Comparison of ENCODE assay signal across 19 cellular contexts in genomic region chr10:67808706-67809105, GRCh38. TPM values are rescaled to one million over a fixed set of nuclear protein-coding genes. Genes with fewer than 3 reads are reported as not detected.
DNase-seq lines count a peak whose midpoint lies in the region; ATAC-seq and TF ChIP-seq lines count a peak whose summit lies in the region.
"Had no signal": no experiment of that assay in that cellular context is flagged by ENCODE, and none has a peak within 500 bp of the region (broad histone marks: within the 10 kb centered on the region; RNA-seq: fewer than 3 reads in every experiment).

No MANE protein-coding gene starts in this region.

- TF ChIP-seq POLR2A in ovary (IDR thresholded peaks at IDR 0.05), result no peak

- WGBS in endodermal cell (ENCODE audit: insufficient coverage in 1 of 2, insufficient read length in 1 of 2), 2 experiments, result 82% methylated on average over 1 of the region's 1 CpG; no CpG with 5 or more reads in 1 of the 2 experiments
- 71 to 81% (median 79%) methylated on average over 1 of the region's 1 CpG for WGBS in ovary, 3 donors

- no peak overlapping the region for H3K27ac Mint-ChIP-seq in endodermal cell
- H3K27ac Mint-ChIP-seq: IgD-negative memory B cell had no signal

- no peaks in the 10 kb centered on the region for H3K36me3 Mint-ChIP-seq in endodermal cell (ENCODE audit: low read depth)
- H3K36me3 Mint-ChIP-seq: IgD-negative memory B cell had no signal

- H3K9me3 ChIP-seq in endodermal cell (ENCODE audit: control insufficient read depth, low read length) (no peaks in the 10 kb centered on the region), ovary (no peaks in the 10 kb centered on the region)
- H3K9me3 ChIP-seq: Caco-2 had no signal

- in situ Hi-C loops in brain microvascular endothelial cell (cut with HindIII; ENCODE audit: low pct_ligation_motif_present, low sequenced_read_pairs), result no loop called here

- TF ChIP-seq EP300 in ovary (IDR thresholded peaks at IDR 0.05), result no peak

- H3K27me3 Mint-ChIP-seq in endodermal cell (ENCODE audit: insufficient read depth), result no peaks in the 10 kb centered on the region

- H3K27ac ChIP-seq in endodermal cell (ENCODE audit: low read depth, low read length), result no peak overlapping the region
- no peak overlapping the region for H3K27ac ChIP-seq in ovary
- H3K27ac ChIP-seq in brain microvascular endothelial cell, result no peak overlapping the region

- H3K4me3 Mint-ChIP-seq in endodermal cell, result no peak overlapping the region
- H3K4me3 Mint-ChIP-seq: IgD-negative memory B cell had no signal

- H3K4me3 ChIP-seq in endodermal cell (ENCODE audit: low read length), result no peak overlapping the region
- no peak overlapping the region for H3K4me3 ChIP-seq in ovary
- H3K4me3 ChIP-seq in brain microvascular endothelial cell (ENCODE audit: low read depth, low read length), result no peak overlapping the region

- H3K4me1 Mint-ChIP-seq in endodermal cell, result peaks cover 12% of the 10 kb centered on the region
- H3K4me1 Mint-ChIP-seq: IgD-negative memory B cell had no signal

- H3K27me3 ChIP-seq in endodermal cell (ENCODE audit: control insufficient read depth, insufficient read depth, low read length, poor library complexity, severe bottlenecking) (no peaks in the 10 kb centered on the region), ovary (no peaks in the 10 kb centered on the region), brain microvascular endothelial cell (replicated peaks) (no peaks in the 10 kb centered on the region)

- H3K4me1 ChIP-seq in endodermal cell (ENCODE audit: control insufficient read depth, insufficient read depth, low read length) (no peaks in the 10 kb centered on the region), ovary (ENCODE audit: insufficient read depth) (no peaks in the 10 kb centered on the region)

- H3K9ac ChIP-seq in endodermal cell (ENCODE audit: extremely low read depth, low read length, poor library complexity, severe bottlenecking), result no peak overlapping the region

- ATAC-seq in GM19455 (IDR thresholded peaks at IDR 0.05; ENCODE audit: unreplicated experiment), result no peak
- ATAC-seq: Panc1 had no signal

- no peaks in the 10 kb centered on the region for H3K36me3 ChIP-seq in endodermal cell (ENCODE audit: control insufficient read depth, insufficient read depth, low read length)
- no peaks in the 10 kb centered on the region for H3K36me3 ChIP-seq in ovary
- H3K36me3 ChIP-seq in brain microvascular endothelial cell (replicated peaks), result no peaks in the 10 kb centered on the region

- intact Hi-C loops in ovary (cut with DNase I), result no loop called here

- TF ChIP-seq CTCF in endodermal cell (conservative IDR thresholded peaks at IDR 0.05) (no peak), ovary (IDR thresholded peaks at IDR 0.05) (no peak), brain microvascular endothelial cell (IDR thresholded peaks at IDR 0.05; ENCODE audit: low read depth, low read length, missing control alignments) (no peak)

- no peaks in the 10 kb centered on the region for H3K9me3 Mint-ChIP-seq in endodermal cell
- H3K9me3 Mint-ChIP-seq: IgD-negative memory B cell had no signal

- peak; percentile 63 for DNase-seq in DMS 273 treated with DMSO at 0.1 percent for 48 hours (lab: John Stamatoyannopoulos, UW)
- DNase-seq in NCI-H1694 (lab: John Stamatoyannopoulos, UW), result peak; percentile 51
- peak; percentile 38 for DNase-seq in NCI-H524 treated with DMSO at 0.1 percent for 48 hours (lab: John Stamatoyannopoulos, UW)
- DNase-seq in endodermal cell, result peak; percentile 52
- no peak for DNase-seq in iPS-NIHi11 (ENCODE audit: low spot score)
- no peak for DNase-seq in ovary
- no peak for DNase-seq in brain microvascular endothelial cell
- DNase-seq: Caco-2, DMS79, Kasumi-1, MM.1S, NCI-H1105 treated with DMSO at 0.1 percent for 48 hours, NCI-H187 treated with DMSO at 0.1 percent for 48 hours, NCI-H345, NCI-H748 treated with DMSO at 0.1 percent for 48 hours, SW 1271 had no signal

RNA-seq across cellular contexts. Expression of gene DNAJC12, which starts 29.3 kb away (rescaled TPM):
- total RNA-seq in endodermal cell (under 1 TPM in 1 of 2 donors, not detected in 1; 0.59 TPM), ovary (10 to 100 TPM in 6 of 7 donors, 1 to 10 TPM in 1; 8.3 to 17.5 (median 11.3) TPM)
- 9.9 TPM for polyA plus RNA-seq in endodermal cell (2013, experiment 1 of 2)
- 8.2 TPM for polyA plus RNA-seq in endodermal cell (2013, experiment 2 of 2)
- 10 to 100 TPM in 1 of 2 donors, 1 to 10 TPM in 1; 9.5 to 11.2 TPM for polyA plus RNA-seq in ovary
- polyA plus RNA-seq: IgD-negative memory B cell had no signal

Comparison
In these comparisons a context has a peak if more than half of its experiments do, and no peak if none do; other contexts are left out.
1. DNase-seq: peak in DMS 273 treated with DMSO at 0.1 percent for 48 hours (single experiment), NCI-H1694 (single experiment), NCI-H524 treated with DMSO at 0.1 percent for 48 hours (single experiment) and endodermal cell (single experiment); none in iPS-NIHi11 (single experiment), ovary (0 of 5) and brain microvascular endothelial cell (single experiment).
2. RNA of gene DNAJC12, which starts 29.3 kb away (total RNA-seq): 8.3 to 17.5 TPM in ovary; 0.59 TPM in endodermal cell; every median in the first group is over 4 times any median in the second.